Comparison of ENCODE assay signal across 1 cellular context in genomic region chr2:27890146-27891062, GRCh38.
TF ChIP-seq lines count a peak whose summit lies in the region.

BABAM2 (plus strand) TSS chr2:27890729; CDS start chr2:27894557, 3,828 bp downstream.
RBKS (minus strand) TSS chr2:27890387; CDS start chr2:27890345, 42 bp downstream.

TF ChIP-seq in HepG2, 621 proteins besides CTCF, POLR2A, EP300 and RAD21 (continued from another document and continues in another):
- TF ChIP-seq ZBTB34 (CRISPR knock-in tag; IDR thresholded peaks at IDR 0.05) = peak; percentile 87; the same call in 1 of the 2 replicates
- TF ChIP-seq FOXP4 (CRISPR knock-in tag; IDR thresholded peaks at IDR 0.05) = peak; percentile 59
- no peak for TF ChIP-seq ZFP36L1 (CRISPR knock-in tag; IDR thresholded peaks at IDR 0.05)
- peak; percentile 90; the same call in 1 of the 2 replicates for TF ChIP-seq CCDC6 (CRISPR knock-in tag; IDR thresholded peaks at IDR 0.05)
- TF ChIP-seq ATAD3A (CRISPR knock-in tag; IDR thresholded peaks at IDR 0.05) = peak; percentile 72
- TF ChIP-seq, protein P1, sequence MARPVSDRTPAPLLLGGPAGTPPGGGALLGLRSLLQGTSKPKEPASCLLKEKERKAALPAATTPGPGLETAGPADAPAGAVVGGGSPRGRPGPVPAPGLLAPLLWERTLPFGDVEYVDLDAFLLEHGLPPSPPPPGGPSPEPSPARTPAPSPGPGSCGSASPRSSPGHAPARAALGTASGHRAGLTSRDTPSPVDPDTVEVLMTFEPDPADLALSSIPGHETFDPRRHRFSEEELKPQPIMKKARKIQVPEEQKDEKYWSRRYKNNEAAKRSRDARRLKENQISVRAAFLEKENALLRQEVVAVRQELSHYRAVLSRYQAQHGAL (CRISPR knock-in tag; IDR thresholded peaks at IDR 0.05; ENCODE audit: not compliant biosample characterization) = peak; percentile 83
- TF ChIP-seq ZNF547 (CRISPR knock-in tag; IDR thresholded peaks at IDR 0.05) = peak; percentile 93
- peak; percentile 75; the same call in 1 of the 2 replicates for TF ChIP-seq ZNF230 (CRISPR knock-in tag; IDR thresholded peaks at IDR 0.05)
- 0 out of 2 replicates have a peak, but pooled peaks have one; percentile 44 for TF ChIP-seq ZNF333 (CRISPR knock-in tag; IDR thresholded peaks at IDR 0.05; ENCODE audit: borderline replicate concordance)
- no peak for TF ChIP-seq FIP1L1 (IDR thresholded peaks at IDR 0.05; ENCODE audit: borderline replicate concordance, insufficient read depth, low read depth, low read length)
- peak; percentile 77 for TF ChIP-seq SIX4 (CRISPR knock-in tag; IDR thresholded peaks at IDR 0.05)
- peak; percentile 40 for TF ChIP-seq ZNF710 (CRISPR knock-in tag; IDR thresholded peaks at IDR 0.05; ENCODE audit: borderline replicate concordance)
- TF ChIP-seq HES4 (CRISPR knock-in tag; IDR thresholded peaks at IDR 0.05; ENCODE audit: borderline replicate concordance) = peak; percentile 73; the same call in 1 of the 2 replicates
- TF ChIP-seq ZNF33A (CRISPR knock-in tag; IDR thresholded peaks at IDR 0.05; ENCODE audit: borderline replicate concordance) = no peak
- no peak for TF ChIP-seq NONO (IDR thresholded peaks at IDR 0.05)
- peak; percentile 98 for TF ChIP-seq NONO (CRISPR knock-in tag; conservative IDR thresholded peaks at IDR 0.05)
- peak; percentile 89; the same call in 1 of the 2 replicates for TF ChIP-seq KDM2A (CRISPR knock-in tag; IDR thresholded peaks at IDR 0.05; ENCODE audit: borderline replicate concordance, low read depth)
- no peak for TF ChIP-seq ZKSCAN8 (CRISPR knock-in tag; IDR thresholded peaks at IDR 0.05; ENCODE audit: borderline replicate concordance)
- no peak for TF ChIP-seq IKZF1 (IDR thresholded peaks at IDR 0.05)
- TF ChIP-seq TARDBP (CRISPR knock-in tag; IDR thresholded peaks at IDR 0.05) = peak; percentile 99
- peak; percentile 57 for TF ChIP-seq PHF20 (CRISPR knock-in tag; IDR thresholded peaks at IDR 0.05)
- peak; percentile 82 for TF ChIP-seq SIX1 (CRISPR knock-in tag; IDR thresholded peaks at IDR 0.05; ENCODE audit: borderline replicate concordance)
- TF ChIP-seq NBN (conservative IDR thresholded peaks at IDR 0.05) = no peak
- TF ChIP-seq, protein P2, sequence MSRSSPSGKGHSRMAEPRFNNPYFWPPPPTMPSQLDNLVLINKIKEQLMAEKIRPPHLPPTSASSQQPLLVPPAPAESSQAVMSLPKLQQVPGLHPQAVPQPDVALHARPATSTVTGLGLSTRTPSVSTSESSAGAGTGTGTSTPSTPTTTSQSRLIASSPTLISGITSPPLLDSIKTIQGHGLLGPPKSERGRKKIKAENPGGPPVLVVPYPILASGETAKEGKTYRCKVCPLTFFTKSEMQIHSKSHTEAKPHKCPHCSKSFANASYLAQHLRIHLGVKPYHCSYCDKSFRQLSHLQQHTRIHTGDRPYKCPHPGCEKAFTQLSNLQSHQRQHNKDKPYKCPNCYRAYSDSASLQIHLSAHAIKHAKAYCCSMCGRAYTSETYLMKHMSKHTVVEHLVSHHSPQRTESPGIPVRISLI (CRISPR knock-in tag; IDR thresholded peaks at IDR 0.05; ENCODE audit: borderline replicate concordance) = peak; percentile 44; the same call in 1 of the 2 replicates
- TF ChIP-seq ZNF331 (CRISPR knock-in tag; IDR thresholded peaks at IDR 0.05) = peak; percentile 37
- 0 out of 2 replicates have a peak, but pooled peaks have one; percentile 65 for TF ChIP-seq IRF1 (CRISPR knock-in tag; IDR thresholded peaks at IDR 0.05; ENCODE audit: low read depth)
- TF ChIP-seq ZMAT3 (CRISPR knock-in tag; conservative IDR thresholded peaks at IDR 0.05) = peak; percentile 10; the same call in 1 of the 2 replicates
- TF ChIP-seq U2AF2 (IDR thresholded peaks at IDR 0.05; ENCODE audit: low read depth, low read length) = no peak
- TF ChIP-seq MYNN (CRISPR knock-in tag; IDR thresholded peaks at IDR 0.05; ENCODE audit: low read depth) = no peak
- TF ChIP-seq ZNF558 (CRISPR knock-in tag; IDR thresholded peaks at IDR 0.05; ENCODE audit: borderline replicate concordance) = 0 out of 2 replicates have a peak, but pooled peaks have one; percentile 3
- peak; percentile 78; the same call in 1 of the 2 replicates for TF ChIP-seq CBFB (CRISPR knock-in tag; IDR thresholded peaks at IDR 0.05)
- no peak for TF ChIP-seq MATR3 (CRISPR knock-in tag; IDR thresholded peaks at IDR 0.05)
- TF ChIP-seq ZNF891 (CRISPR knock-in tag; IDR thresholded peaks at IDR 0.05) = peak; percentile 70; the same call in 1 of the 2 replicates
- no peak for TF ChIP-seq ZNF737 (CRISPR knock-in tag; IDR thresholded peaks at IDR 0.05; ENCODE audit: borderline replicate concordance)
- TF ChIP-seq E2F1 (CRISPR knock-in tag; IDR thresholded peaks at IDR 0.05) = no peak
- peak; percentile 18 for TF ChIP-seq TEAD3 (CRISPR knock-in tag; optimal IDR thresholded peaks at IDR 0.05; ENCODE audit: borderline replicate concordance)
- no peak for TF ChIP-seq ZBTB37 (CRISPR knock-in tag; IDR thresholded peaks at IDR 0.05)
- TF ChIP-seq ZFP82 (CRISPR knock-in tag; IDR thresholded peaks at IDR 0.05; ENCODE audit: borderline replicate concordance) = peak; percentile 45; the same call in 1 of the 2 replicates
- TF ChIP-seq, protein P3, sequence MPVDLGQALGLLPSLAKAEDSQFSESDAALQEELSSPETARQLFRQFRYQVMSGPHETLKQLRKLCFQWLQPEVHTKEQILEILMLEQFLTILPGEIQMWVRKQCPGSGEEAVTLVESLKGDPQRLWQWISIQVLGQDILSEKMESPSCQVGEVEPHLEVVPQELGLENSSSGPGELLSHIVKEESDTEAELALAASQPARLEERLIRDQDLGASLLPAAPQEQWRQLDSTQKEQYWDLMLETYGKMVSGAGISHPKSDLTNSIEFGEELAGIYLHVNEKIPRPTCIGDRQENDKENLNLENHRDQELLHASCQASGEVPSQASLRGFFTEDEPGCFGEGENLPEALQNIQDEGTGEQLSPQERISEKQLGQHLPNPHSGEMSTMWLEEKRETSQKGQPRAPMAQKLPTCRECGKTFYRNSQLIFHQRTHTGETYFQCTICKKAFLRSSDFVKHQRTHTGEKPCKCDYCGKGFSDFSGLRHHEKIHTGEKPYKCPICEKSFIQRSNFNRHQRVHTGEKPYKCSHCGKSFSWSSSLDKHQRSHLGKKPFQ (CRISPR knock-in tag; IDR thresholded peaks at IDR 0.05; ENCODE audit: insufficient replicate concordance) = peak; percentile 50
- TF ChIP-seq CEBPZ (IDR thresholded peaks at IDR 0.05; ENCODE audit: low read length) = no peak
- no peak for TF ChIP-seq ZNF720 (CRISPR knock-in tag; IDR thresholded peaks at IDR 0.05)
- peak; percentile 73 for TF ChIP-seq CREB1 (IDR thresholded peaks at IDR 0.05)
- no peak for TF ChIP-seq CREB1 (CRISPR knock-in tag; IDR thresholded peaks at IDR 0.05)
- TF ChIP-seq ZNF121 (CRISPR knock-in tag; IDR thresholded peaks at IDR 0.05) = 0 out of 2 replicates have a peak, but pooled peaks have one; percentile 40
- peak; percentile 79 for TF ChIP-seq PITX1 (CRISPR knock-in tag; IDR thresholded peaks at IDR 0.05)
- TF ChIP-seq KLF9 (CRISPR knock-in tag; IDR thresholded peaks at IDR 0.05; ENCODE audit: low read depth) = no peak
